8 cellular contexts compared by ENCODE assay signal in the genomic region with DNA sequence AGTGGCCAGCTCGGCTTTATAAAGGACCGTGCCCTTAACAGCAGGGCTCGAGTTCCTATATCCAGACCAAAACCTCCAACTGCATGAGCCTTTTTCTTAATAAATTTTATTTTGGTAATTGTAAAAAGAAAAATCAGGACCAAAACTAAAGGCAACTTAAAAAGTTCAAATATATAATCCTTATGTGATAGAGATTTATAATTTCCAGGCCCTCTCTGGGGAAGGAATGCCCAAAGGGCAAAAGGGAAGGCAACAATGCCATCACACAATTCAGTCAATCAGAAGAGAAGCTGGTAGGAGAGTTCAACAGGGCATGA. TPM values are rescaled to one million over a fixed set of nuclear protein-coding genes. Genes with fewer than 3 reads are reported as not detected.
DNase-seq lines count a peak whose midpoint lies in the region; TF ChIP-seq lines count a peak whose summit lies in the region.

No MANE protein-coding gene starts in this region.

- 1 to 3% methylated on average over 3 of the region's 3 CpGs for WGBS in sigmoid colon, 2 donors
- 0% methylated on average over 3 of the region's 3 CpGs for WGBS in lower leg skin, 2 donors

- TF ChIP-seq EP300 in sigmoid colon (IDR thresholded peaks at IDR 0.05), result no peak

- no peaks in the 10 kb centered on the region for H3K27me3 ChIP-seq in GM06990 (replicated peaks; ENCODE audit: control insufficient read depth, insufficient read depth, low read length)
- no peaks in the 10 kb centered on the region for H3K27me3 ChIP-seq in Peyer's patch
- H3K27me3 ChIP-seq in sigmoid colon, result no peaks in the 10 kb centered on the region

- peaks cover 37% of the 10 kb centered on the region for H3K36me3 ChIP-seq in GM06990 (ENCODE audit: control insufficient read depth, insufficient read depth, low read length)
- peaks cover 0 to 39% (median 0%) of the 10 kb centered on the region in 3 donors for H3K36me3 ChIP-seq in Peyer's patch
- peaks cover 0 to 60% (median 38%) of the 10 kb centered on the region in 4 donors for H3K36me3 ChIP-seq in sigmoid colon

- TF ChIP-seq CTCF in GM06990 (IDR thresholded peaks at IDR 0.05; ENCODE audit: insufficient read depth, low read length, poor library complexity, severe bottlenecking), result no peak
- TF ChIP-seq CTCF in Peyer's patch (IDR thresholded peaks at IDR 0.05), result no peak
- no peak for TF ChIP-seq CTCF in sigmoid colon (IDR thresholded peaks at IDR 0.05)
- TF ChIP-seq CTCF in lower leg skin (IDR thresholded peaks at IDR 0.05), result no peak

- in situ Hi-C loops in KBM-7 (cut with MboI; ENCODE audit: low pct_unique_long_range_greater_than_20kb, low sequenced_read_pairs), result no loop called here

- peaks cover 0 to 18% (median 9%) of the 10 kb centered on the region in 4 donors for H3K4me1 ChIP-seq in Peyer's patch
- peaks cover 0 to 24% (median 20%) of the 10 kb centered on the region in 4 donors for H3K4me1 ChIP-seq in sigmoid colon

- intact Hi-C loops in sigmoid colon (cut with DNase I), result loop anchor here (2.0 kb wide), 1 partner anchor 28 kb away; a partner anchor contains a TSS
- intact Hi-C loops in lower leg skin (cut with DNase I; ENCODE audit: low total_unique reads), result no loop called here

- TF ChIP-seq POLR2A in Peyer's patch (IDR thresholded peaks at IDR 0.05), result no peak
- TF ChIP-seq POLR2A in sigmoid colon (IDR thresholded peaks at IDR 0.05), result no peak
- TF ChIP-seq POLR2A in lower leg skin (IDR thresholded peaks at IDR 0.05), result no peak

- DNase-seq in GM06990 (ENCODE audit: extremely low read depth, insufficient read length) (no peak), Peyer's patch (no peak), epithelial cell of prostate (ENCODE audit: low read depth, low spot score) (no peak), sigmoid colon (no peak), SHP77 (lab: John Stamatoyannopoulos, UW) (no peak), KBM-7 (no peak), lower leg skin (ENCODE audit: low spot score in 2 of 2) (no peak)
- DNase-seq in activated CD4-positive, CD25-positive, alpha-beta regulatory T cell (lab: John Stamatoyannopoulos, UW), result no peak

- H3K27ac ChIP-seq in Peyer's patch, result peak overlapping the region in 3 of 4 donors; percentile 69 to 80 (median 69)
- peak overlapping the region; percentile 52 for H3K27ac ChIP-seq in epithelial cell of prostate
- H3K27ac ChIP-seq in sigmoid colon, result peak overlapping the region; percentile 73 to 84 (median 76)

- H3K4me3 ChIP-seq in GM06990 (replicated peaks; ENCODE audit: low read depth, low read length) (peak overlapping the region; percentile 29), Peyer's patch (peak overlapping the region in 3 of 4 donors; percentile 76 to 80 (median 78)), sigmoid colon (peak overlapping the region in 3 of 4 donors; percentile 58 to 67 (median 66)), lower leg skin (ENCODE audit: low read depth, poor library complexity, severe bottlenecking) (no peak overlapping the region)

- H3K9me3 ChIP-seq in Peyer's patch, result no peaks in the 10 kb centered on the region
- H3K9me3 ChIP-seq in sigmoid colon, result no peaks in the 10 kb centered on the region

RNA-seq across cellular contexts. Expression of a gene that starts 0.4 kb away (rescaled TPM):
- 10 to 100 TPM; 12.8 to 56.9 (median 34.2) TPM for total RNA-seq in Peyer's patch
- 10 to 100 TPM; 11.0 to 37.1 (median 13.2) TPM for total RNA-seq in sigmoid colon
- polyA plus RNA-seq in sigmoid colon, result 10 to 100 TPM in 1 of 3 donors, 1 to 10 TPM in 2; 3.0 to 24.4 (median 5.4) TPM
- total RNA-seq in lower leg skin, result 10 to 100 TPM; 25.1 to 40.0 (median 32.6) TPM

RNA-seq across cellular contexts. Expression of a gene that starts 6.2 kb away (rescaled TPM):
- 10 to 100 TPM; 22.3 to 80.7 (median 49.8) TPM for total RNA-seq in Peyer's patch
- total RNA-seq in sigmoid colon, result 10 to 100 TPM; 29.6 to 36.9 (median 34.7) TPM
- 10 to 100 TPM in 2 of 3 donors, 1 to 10 TPM in 1; 7.9 to 37.2 (median 10.8) TPM for polyA plus RNA-seq in sigmoid colon
- total RNA-seq in lower leg skin, result 10 to 100 TPM; 44.6 to 64.4 (median 52.9) TPM

RNA-seq across cellular contexts. Expression of a gene that starts 16.5 kb away (rescaled TPM):
- total RNA-seq in Peyer's patch (1 to 10 TPM in 1 of 4 donors, under 1 TPM in 1, not detected in 2; 0.70 to 1.2 TPM), sigmoid colon (under 1 TPM in 1 of 4 donors, not detected in 3; 0.66 TPM), lower leg skin (not detected)
- polyA plus RNA-seq in sigmoid colon, result under 1 TPM in 1 of 3 donors, not detected in 2; 0.22 TPM

RNA-seq across cellular contexts. Expression of a gene that starts 17.1 kb away (rescaled TPM):
- total RNA-seq in Peyer's patch (10 to 100 TPM; 18.6 to 74.3 (median 37.8) TPM), sigmoid colon (10 to 100 TPM in 2 of 4 donors, 1 to 10 TPM in 2; 4.6 to 24.1 (median 8.3) TPM), lower leg skin (1 to 10 TPM; 1.2 to 7.1 (median 2.4) TPM)
- 10 to 100 TPM in 1 of 3 donors, 1 to 10 TPM in 2; 1.8 to 21.7 (median 2.5) TPM for polyA plus RNA-seq in sigmoid colon

RNA-seq across cellular contexts. Expression of a gene that starts 24.3 kb away (rescaled TPM):
- total RNA-seq in Peyer's patch, result 100 to 1,000 TPM in 1 of 4 donors, 10 to 100 TPM in 3; 31.4 to 190 (median 54.3) TPM
- total RNA-seq in sigmoid colon, result 100 to 1,000 TPM in 2 of 4 donors, 10 to 100 TPM in 2; 65.6 to 149 (median 102) TPM
- polyA plus RNA-seq in sigmoid colon, result 100 to 1,000 TPM in 2 of 3 donors, 10 to 100 TPM in 1; 81.6 to 116 (median 109) TPM
- total RNA-seq in lower leg skin, result 10 to 100 TPM; 50.3 to 99.6 (median 68.1) TPM
